In genomic region chr9:99181621-99182020, GRCh38 we compare ENCODE assay signal across 8 cellular contexts. TPM values are rescaled to one million over a fixed set of nuclear protein-coding genes. Genes with fewer than 3 reads are reported as not detected.
DNase-seq lines count a peak whose midpoint lies in the region; ATAC-seq and TF ChIP-seq lines count a peak whose summit lies in the region.

No MANE protein-coding gene starts in this region.

- peak overlapping the region; percentile 19 for H3K4me3 Mint-ChIP-seq in T-helper 2 cell treated with Interferon-gamma antibody and Interleukin-4, amounts not matched to agents 5 μg/mL and 100 μg/mL, for 36 hours
- H3K4me3 Mint-ChIP-seq in naive thymus-derived CD8-positive, alpha-beta T cell, result peak overlapping the region in 1 of 10 donors; percentile 46

- H3K4me1 Mint-ChIP-seq in T-helper 2 cell treated with Interferon-gamma antibody and Interleukin-4, amounts not matched to agents 5 μg/mL and 100 μg/mL, for 36 hours (ENCODE audit: low read depth), result peaks cover 31% of the 10 kb centered on the region
- H3K4me1 Mint-ChIP-seq in naive thymus-derived CD8-positive, alpha-beta T cell, result peaks cover 8 to 51% (median 22%) of the 10 kb centered on the region in 4 donors

- ATAC-seq in GM18858 (IDR thresholded peaks at IDR 0.05; ENCODE audit: unreplicated experiment) (peak; percentile 47), HG02763 (IDR thresholded peaks at IDR 0.05; ENCODE audit: unreplicated experiment) (peak; percentile 55), SK-N-SH treated with all-trans-retinoic acid at 6 μM for 48 hours (no peak)
- peak; percentile 21 to 55 for ATAC-seq in naive thymus-derived CD8-positive, alpha-beta T cell

- peak; percentile 63 for DNase-seq in T-helper 2 cell treated with Interferon-gamma antibody and Interleukin-4, amounts not matched to agents 5 μg/mL and 100 μg/mL, for 36 hours (ENCODE audit: low spot score)
- peak in 2 of 10 donors; percentile 26 to 34 for DNase-seq in naive thymus-derived CD8-positive, alpha-beta T cell
- DNase-seq in NCI-H524 (lab: John Stamatoyannopoulos, UW), result no peak
- no peak for DNase-seq in KG1 (lab: John Stamatoyannopoulos, UW)
- DNase-seq in COR-L47 (lab: John Stamatoyannopoulos, UW), result no peak

- no peaks in the 10 kb centered on the region for H3K36me3 Mint-ChIP-seq in T-helper 2 cell treated with Interferon-gamma antibody and Interleukin-4, amounts not matched to agents 5 μg/mL and 100 μg/mL, for 36 hours (ENCODE audit: low read depth)
- no peaks in the 10 kb centered on the region for H3K36me3 Mint-ChIP-seq in naive thymus-derived CD8-positive, alpha-beta T cell

- no peaks in the 10 kb centered on the region for H3K27me3 Mint-ChIP-seq in T-helper 2 cell treated with Interferon-gamma antibody and Interleukin-4, amounts not matched to agents 5 μg/mL and 100 μg/mL, for 36 hours (ENCODE audit: low read depth)
- H3K27me3 Mint-ChIP-seq in naive thymus-derived CD8-positive, alpha-beta T cell, result no peaks in the 10 kb centered on the region

- POLR2A ChIA-PET in naive thymus-derived CD8-positive, alpha-beta T cell (lab: Charles Lee), result interaction anchor here (0.6 kb wide), 1 partner anchor 164 kb away, joined by 3 read pairs; no protein-coding TSS in a partner anchor

- H3K9me3 Mint-ChIP-seq in T-helper 2 cell treated with Interferon-gamma antibody and Interleukin-4, amounts not matched to agents 5 μg/mL and 100 μg/mL, for 36 hours, result no peaks in the 10 kb centered on the region
- H3K9me3 Mint-ChIP-seq in naive thymus-derived CD8-positive, alpha-beta T cell, result no peaks in the 10 kb centered on the region

- no peak overlapping the region for H3K27ac Mint-ChIP-seq in T-helper 2 cell treated with Interferon-gamma antibody and Interleukin-4, amounts not matched to agents 5 μg/mL and 100 μg/mL, for 36 hours
- peak overlapping the region in 5 of 10 donors; percentile 28 to 54 (median 51) for H3K27ac Mint-ChIP-seq in naive thymus-derived CD8-positive, alpha-beta T cell

TF ChIP-seq in SK-N-SH treated with all-trans-retinoic acid at 6 μM for 48 hours, 23 proteins besides CTCF, POLR2A, EP300 and RAD21:
- TF ChIP-seq GLIS3 (CRISPR knock-in tag; IDR thresholded peaks at IDR 0.05) (no peak), ZNF565 (CRISPR knock-in tag; conservative IDR thresholded peaks at IDR 0.05; ENCODE audit: low read depth) (no peak), ZNF70 (CRISPR knock-in tag; IDR thresholded peaks at IDR 0.05) (no peak), CSRNP3 (CRISPR knock-in tag; IDR thresholded peaks at IDR 0.05) (no peak), ARNTL (CRISPR knock-in tag; IDR thresholded peaks at IDR 0.05; ENCODE audit: borderline replicate concordance, low read depth) (no peak), PPARA (CRISPR knock-in tag; IDR thresholded peaks at IDR 0.05; ENCODE audit: borderline replicate concordance) (no peak), ESRRG (CRISPR knock-in tag; IDR thresholded peaks at IDR 0.05) (no peak), TOX (CRISPR knock-in tag; IDR thresholded peaks at IDR 0.05; ENCODE audit: borderline replicate concordance) (no peak), OSR1 (CRISPR knock-in tag; IDR thresholded peaks at IDR 0.05) (no peak)

RNA-seq across cellular contexts. Expression of gene ALG2, which starts 40.1 kb away (rescaled TPM):
- 10 to 100 TPM; 17.3 to 21.9 TPM for total RNA-seq in naive thymus-derived CD8-positive, alpha-beta T cell
- polyA plus RNA-seq in naive thymus-derived CD8-positive, alpha-beta T cell, result 10 to 100 TPM; 16.1 to 23.7 (median 17.8) TPM

RNA-seq across cellular contexts. Expression of gene SEC61B, which starts 40.5 kb away (rescaled TPM):
- 10 to 100 TPM; 47.4 to 48.1 TPM for total RNA-seq in naive thymus-derived CD8-positive, alpha-beta T cell
- 100 to 1,000 TPM; 218 to 285 (median 263) TPM for polyA plus RNA-seq in naive thymus-derived CD8-positive, alpha-beta T cell
